In genomic region chr1:27489973-27490741, GRCh38 we compare ENCODE assay signal across 1 cellular context.
A peak's percentile ranks its signal among the peaks of the same experiment; 100 is the strongest.
TF ChIP-seq lines count a peak whose summit lies in the region.

Gene WASF2 (minus strand): TSS chr1:27490167. CDS start chr1:27428890, 61,277 bp downstream.

TF ChIP-seq in GM23338, 12 proteins besides CTCF, POLR2A, EP300 and RAD21 (continued from another document):
- no peak for TF ChIP-seq REST (IDR thresholded peaks at IDR 0.05; ENCODE audit: unreplicated experiment)
- TF ChIP-seq POLR2AphosphoS5 (IDR thresholded peaks at IDR 0.05; ENCODE audit: low read depth) = peak; percentile 79
- no peak for TF ChIP-seq JUNB (IDR thresholded peaks at IDR 0.05; ENCODE audit: unreplicated experiment)
- peak; percentile 60 for TF ChIP-seq CREB1 (CRISPR knock-in tag; IDR thresholded peaks at IDR 0.05; ENCODE audit: low read depth)
- no peak for TF ChIP-seq EZH2 (IDR thresholded peaks at IDR 0.05; ENCODE audit: low read depth, unreplicated experiment)
- no peak for TF ChIP-seq ZNF331 (CRISPR knock-in tag; IDR thresholded peaks at IDR 0.05; ENCODE audit: low read depth)
- no peak for TF ChIP-seq ETS1 (IDR thresholded peaks at IDR 0.05)
- no peak for TF ChIP-seq EZH2phosphoT487 (IDR thresholded peaks at IDR 0.05; ENCODE audit: unreplicated experiment)
